ENCODE assay signal across 8 cellular contexts in genomic region chr13:36345438-36346221, GRCh38. TPM values are rescaled to one million over a fixed set of nuclear protein-coding genes. Genes with fewer than 3 reads are reported as not detected.
A peak's percentile ranks its signal among the peaks of the same experiment; 100 is the strongest.
DNase-seq lines count a peak whose midpoint lies in the region; FAIRE-seq and TF ChIP-seq lines count a peak whose summit lies in the region.

No MANE protein-coding gene starts in this region.

- H3K9me3 Mint-ChIP-seq in activated naive CD4-positive, alpha-beta T cell treated with anti-CD3 and anti-CD28 coated beads, Interleukin-2, amount 10 ng/mL, durations not matched to agents 7 days and 5 days = no peaks in the 10 kb centered on the region
- H3K9me3 Mint-ChIP-seq in nephron progenitor cell (no peaks in the 10 kb centered on the region), Calu3 (ENCODE audit: low read depth, unreplicated experiment) (no peaks in the 10 kb centered on the region)

- peak overlapping the region; percentile 87 for H3K4me3 Mint-ChIP-seq in activated naive CD4-positive, alpha-beta T cell treated with anti-CD3 and anti-CD28 coated beads, Interleukin-2, amount 10 ng/mL, durations not matched to agents 7 days and 5 days
- H3K4me3 Mint-ChIP-seq in nephron progenitor cell (peak overlapping the region; percentile 94), Calu3 (ENCODE audit: low read depth, unreplicated experiment) (no peak overlapping the region)

- peaks cover 25% of the 10 kb centered on the region for H3K4me1 ChIP-seq in HAP-1

- in situ Hi-C loops in HAP-1 (cut with MboI; ENCODE audit: low sequenced_read_pairs) = no loop called here

- intact Hi-C loops in Calu3 (cut with micrococcal nuclease; ENCODE audit: unreplicated experiment) = loop anchor here (1.0 kb wide), 1 partner anchor 50 kb away; no protein-coding TSS in a partner anchor

- H3K9me3 ChIP-seq in HAP-1 = no peaks in the 10 kb centered on the region

- H3K4me3 ChIP-seq in HAP-1 = peak overlapping the region; percentile 64

- CTCF ChIA-PET in activated naive CD4-positive, alpha-beta T cell treated with anti-CD3 and anti-CD28 coated beads, Interleukin-2, amount 10 ng/mL, durations not matched to agents 7 days and 5 days (lab: Charles Lee) = interaction anchor here (1.0 to 1.8 kb wide), 3 partner anchors 24 to 108 kb away, joined by 3 to 6 read pairs (median 5); no protein-coding TSS in a partner anchor
- CTCF ChIA-PET in Calu3 (lab: Charles Lee) = interaction anchor here (0.5 to 0.6 kb wide), 2 partner anchors 29 to 312 kb away, joined by 3 to 5 read pairs; no protein-coding TSS in a partner anchor

- peak overlapping the region; percentile 96 for H3K27ac Mint-ChIP-seq in activated naive CD4-positive, alpha-beta T cell treated with anti-CD3 and anti-CD28 coated beads, Interleukin-2, amount 10 ng/mL, durations not matched to agents 7 days and 5 days
- H3K27ac Mint-ChIP-seq in nephron progenitor cell = peak overlapping the region; percentile 98
- H3K27ac Mint-ChIP-seq in Calu3 (ENCODE audit: unreplicated experiment) = no peak overlapping the region

- no peak for FAIRE-seq in frontal cortex (lab: Jason Lieb, UNC)

- H3K27me3 Mint-ChIP-seq in activated naive CD4-positive, alpha-beta T cell treated with anti-CD3 and anti-CD28 coated beads, Interleukin-2, amount 10 ng/mL, durations not matched to agents 7 days and 5 days = peaks cover 7% of the 10 kb centered on the region
- H3K27me3 Mint-ChIP-seq in nephron progenitor cell (ENCODE audit: low read depth, poor library complexity) = peaks cover 4% of the 10 kb centered on the region
- no peaks in the 10 kb centered on the region for H3K27me3 Mint-ChIP-seq in Calu3 (ENCODE audit: unreplicated experiment)

- DNase-seq in AG09319 (ENCODE audit: extremely low read depth, low read depth) (peak; percentile 78), HAP-1 (ENCODE audit: low spot score in 2 of 2) (peak; percentile 70 to 73), RPMI8226 (peak; percentile 41), frontal cortex (ENCODE audit: low spot score in 2 of 2) (peak; percentile 24 to 31), nephron progenitor cell (peak; percentile 53), substantia nigra (lab: John Stamatoyannopoulos, UW) (peak in 42 of 49 donors; percentile 8 to 84 (median 63)), Calu3 (no peak)
- peak; percentile 59 for DNase-seq in activated naive CD4-positive, alpha-beta T cell treated with anti-CD3 and anti-CD28 coated beads, Interleukin-2, amount 10 ng/mL, durations not matched to agents 7 days and 5 days

- BruUV-seq in Calu3 (replicated peaks; lab: Mats Ljungman, UMichigan) = no TSS peak

- no peaks in the 10 kb centered on the region for H3K36me3 Mint-ChIP-seq in activated naive CD4-positive, alpha-beta T cell treated with anti-CD3 and anti-CD28 coated beads, Interleukin-2, amount 10 ng/mL, durations not matched to agents 7 days and 5 days
- H3K36me3 Mint-ChIP-seq in nephron progenitor cell (ENCODE audit: low read depth) (no peaks in the 10 kb centered on the region), Calu3 (ENCODE audit: insufficient read depth, unreplicated experiment) (no peaks in the 10 kb centered on the region)

- peak overlapping the region; percentile 97 for H3K27ac ChIP-seq in substantia nigra (ENCODE audit: low read depth, low read length, poor library complexity, severe bottlenecking)

- TF ChIP-seq CTCF in AG09319 (IDR thresholded peaks at IDR 0.05; ENCODE audit: low read depth, low read length) = no peak
- no peak for TF ChIP-seq CTCF in nephron progenitor cell (IDR thresholded peaks at IDR 0.05)
- no peak for TF ChIP-seq CTCF in Calu3 (IDR thresholded peaks at IDR 0.05; ENCODE audit: unreplicated experiment)

- H3K4me1 Mint-ChIP-seq in activated naive CD4-positive, alpha-beta T cell treated with anti-CD3 and anti-CD28 coated beads, Interleukin-2, amount 10 ng/mL, durations not matched to agents 7 days and 5 days = peaks cover 23% of the 10 kb centered on the region
- H3K4me1 Mint-ChIP-seq in nephron progenitor cell (peaks cover 24% of the 10 kb centered on the region), Calu3 (ENCODE audit: low read depth, unreplicated experiment) (no peaks in the 10 kb centered on the region)

- H3K27me3 ChIP-seq in HAP-1 (ENCODE audit: low read depth) = no peaks in the 10 kb centered on the region

- no peaks in the 10 kb centered on the region for H3K36me3 ChIP-seq in HAP-1 (replicated peaks)

RNA-seq across cellular contexts. Expression of gene SPART, which starts 0.6 kb away (rescaled TPM):
- total RNA-seq in frontal cortex (16.7 TPM), Calu3 (2022) (not detected in 2 replicates)

RNA-seq across cellular contexts. Expression of gene CCDC169, which starts 48.0 kb away (rescaled TPM):
- total RNA-seq in frontal cortex (6.9 TPM), Calu3 (2022) (not detected in 2 replicates)

Comparison
In these comparisons a context has a peak if more than half of its experiments do, and no peak if none do; other contexts are left out.
1. RNA of gene SPART, which starts 0.6 kb away (total RNA-seq): 16.7 TPM in frontal cortex (single experiment); not detected in Calu3; every median in the first group is over 10 times any median in the second.